ENCODE assay signal across 18 cellular contexts in genomic region chr19:48990400-48990799, GRCh38. TPM values are rescaled to one million over a fixed set of nuclear protein-coding genes. Genes with fewer than 3 reads are reported as not detected.
DNase-seq lines count a peak whose midpoint lies in the region; ATAC-seq and TF ChIP-seq lines count a peak whose summit lies in the region.
"Had no signal": no experiment of that assay in that cellular context is flagged by ENCODE, and none has a peak within 500 bp of the region (broad histone marks: within the 10 kb centered on the region; RNA-seq: fewer than 3 reads in every experiment).

No MANE protein-coding gene starts in this region.

- in situ Hi-C loops in gastrocnemius medialis (cut with MboI; ENCODE audit: low sequenced_read_pairs in 4 of 4), result no loop called here

- intact Hi-C loops in activated CD4-positive, alpha-beta T cell treated with anti-CD3 and anti-CD28 coated beads for 36 hours (cut with DNase I, micrococcal nuclease), result loop anchor here (5.0 to 10.0 kb wide), 4 partner anchors 154 to 687 kb away; partner anchors contain the start of genes EMP3 (in 1 of the 2), PRMT1 (in 1 of the 2) and PRR12 (in 1 of the 2)
- intact Hi-C loops in gastrocnemius medialis (cut with DNase I; ENCODE audit: low total_unique reads), result loop anchor here (5.0 to 10.0 kb wide), 4 partner anchors 82 to 824 kb away; partner anchors contain the start of genes EMP3, FUZ, KCNA7 and MED25

- no peak for DNase-seq in activated CD4-positive, alpha-beta T cell treated with anti-CD3 and anti-CD28 coated beads for 36 hours
- DNase-seq in activated CD4-positive, alpha-beta T cell treated with anti-CD3 and anti-CD28 coated beads for 4 hours, result no peak
- DNase-seq in epithelial cell of proximal tubule (ENCODE audit: low read depth) (no peak), gastrocnemius medialis (no peak), NCI-H1092 (lab: John Stamatoyannopoulos, UW) (no peak)
- DNase-seq: activated CD8-positive, alpha-beta memory T cell treated with anti-CD3 and anti-CD28 coated beads, Interleukin-2, amount 50 U/mL, for 48 hours; effector CD4-positive, alpha-beta T cell; NCI-H1436; NCI-H526; SHP77; stimulated activated CD4-positive, alpha-beta T cell treated with anti-CD3 and anti-CD28 coated beads, Interleukin-15, amount 100 ng/mL, for 24 hours; upper lobe of left lung had no signal

- H3K4me3 ChIP-seq in epithelial cell of proximal tubule (ENCODE audit: low read depth, low read length), result peak overlapping the region; percentile 6
- H3K4me3 ChIP-seq in gastrocnemius medialis, result peak overlapping the region; percentile 75 to 99 (median 84)
- H3K4me3 ChIP-seq: upper lobe of left lung had no signal

- peak overlapping the region; percentile 3 for H3K4me3 Mint-ChIP-seq in activated CD4-positive, alpha-beta T cell treated with anti-CD3 and anti-CD28 coated beads for 36 hours

- TF ChIP-seq POLR2A in gastrocnemius medialis (IDR thresholded peaks at IDR 0.05), result no peak

- CTCF ChIA-PET in activated CD4-positive, alpha-beta T cell treated with anti-CD3 and anti-CD28 coated beads for 36 hours (lab: Charles Lee), result interaction anchor here (1.6 kb wide), 1 partner anchor 20 kb away, joined by 4 read pairs; no protein-coding TSS in a partner anchor

- POLR2A ChIA-PET in activated CD4-positive, alpha-beta T cell treated with anti-CD3 and anti-CD28 coated beads for 36 hours (lab: Charles Lee), result no interaction called here

- TF ChIP-seq CTCF in VCaP (conservative IDR thresholded peaks at IDR 0.05) (no peak), epithelial cell of proximal tubule (conservative IDR thresholded peaks at IDR 0.05; ENCODE audit: low read depth, low read length) (no peak), gastrocnemius medialis (IDR thresholded peaks at IDR 0.05 in 4 of 5, conservative IDR thresholded peaks at IDR 0.05 in 1 of 5) (no peak)

- H3K27me3 Mint-ChIP-seq in activated CD4-positive, alpha-beta T cell treated with anti-CD3 and anti-CD28 coated beads for 36 hours, result no peaks in the 10 kb centered on the region

- ATAC-seq in activated CD4-positive, alpha-beta T cell treated with anti-CD3 and anti-CD28 coated beads for 36 hours, result no peak
- ATAC-seq in gastrocnemius medialis (no peak), GM19351 (IDR thresholded peaks at IDR 0.05; ENCODE audit: unreplicated experiment) (no peak), GM18858 (IDR thresholded peaks at IDR 0.05; ENCODE audit: unreplicated experiment) (no peak)
- ATAC-seq: left lobe of liver had no signal

- H3K4me1 ChIP-seq in gastrocnemius medialis, result peaks cover 51 to 54% of the 10 kb centered on the region in 2 donors

- H3K27ac ChIP-seq in VCaP (0 out of 2 replicates have a peak overlapping the region, but pooled peaks have one; percentile 91), gastrocnemius medialis (peak overlapping the region; percentile 93 to 100 (median 99))

- H3K9me3 ChIP-seq in gastrocnemius medialis, result no peaks in the 10 kb centered on the region
- H3K9me3 ChIP-seq: upper lobe of left lung had no signal

- H3K9me3 Mint-ChIP-seq in activated CD4-positive, alpha-beta T cell treated with anti-CD3 and anti-CD28 coated beads for 36 hours (ENCODE audit: low read depth), result no peaks in the 10 kb centered on the region

- peaks cover 43% of the 10 kb centered on the region for H3K36me3 Mint-ChIP-seq in activated CD4-positive, alpha-beta T cell treated with anti-CD3 and anti-CD28 coated beads for 36 hours (ENCODE audit: low read depth)

- H3K4me1 Mint-ChIP-seq in activated CD4-positive, alpha-beta T cell treated with anti-CD3 and anti-CD28 coated beads for 36 hours, result peaks cover 47% of the 10 kb centered on the region

- peak overlapping the region; percentile 64 for H3K27ac Mint-ChIP-seq in activated CD4-positive, alpha-beta T cell treated with anti-CD3 and anti-CD28 coated beads for 36 hours

- H3K36me3 ChIP-seq in gastrocnemius medialis, result peaks cover 0 to 36% of the 10 kb centered on the region in 2 donors

- no peaks in the 10 kb centered on the region for H3K27me3 ChIP-seq in gastrocnemius medialis
- H3K27me3 ChIP-seq: upper lobe of left lung had no signal

RNA-seq across cellular contexts. Expression of gene GYS1, which starts 2.7 kb away (rescaled TPM):
- total RNA-seq in activated CD4-positive, alpha-beta T cell treated with anti-CD3 and anti-CD28 coated beads for 36 hours, result 100 to 1,000 TPM in 1 of 2 experiments, 10 to 100 TPM in 1; 80.2 to 102 TPM
- total RNA-seq in epithelial cell of proximal tubule, result 42.2 and 42.4 TPM in 2 replicates
- total RNA-seq in gastrocnemius medialis, result 100 to 1,000 TPM; 110 to 221 (median 126) TPM

RNA-seq across cellular contexts. Expression of gene RUVBL2, which starts 3.3 kb away (rescaled TPM):
- total RNA-seq in activated CD4-positive, alpha-beta T cell treated with anti-CD3 and anti-CD28 coated beads for 36 hours, result 100 to 1,000 TPM; 155 to 178 TPM
- total RNA-seq in epithelial cell of proximal tubule, result 212 and 389 TPM in 2 replicates
- 100 to 1,000 TPM; 134 to 185 (median 146) TPM for total RNA-seq in gastrocnemius medialis

RNA-seq across cellular contexts. Expression of gene FTL, which starts 25.3 kb away (rescaled TPM):
- total RNA-seq in activated CD4-positive, alpha-beta T cell treated with anti-CD3 and anti-CD28 coated beads for 36 hours, result 1,000 to 10,000 TPM in 1 of 2 experiments, 100 to 1,000 TPM in 1; 809 to 1,111 TPM
- total RNA-seq in epithelial cell of proximal tubule (1,293 and 2,420 TPM in 2 replicates), gastrocnemius medialis (1,000 to 10,000 TPM in 3 of 4 donors, 100 to 1,000 TPM in 1; 894 to 1,364 (median 1,121) TPM)

RNA-seq across cellular contexts. Expression of gene LHB, which starts 26.5 kb away (rescaled TPM):
- under 1 TPM; 0.39 to 0.51 TPM for total RNA-seq in activated CD4-positive, alpha-beta T cell treated with anti-CD3 and anti-CD28 coated beads for 36 hours
- total RNA-seq in epithelial cell of proximal tubule (3.6 TPM in 1 of 2 replicates, not detected in the other), gastrocnemius medialis (1 to 10 TPM in 1 of 4 donors, not detected in 3; 1.9 TPM)
- total RNA-seq: A673, left lobe of liver had no signal

RNA-seq across cellular contexts. Expression of gene CGB3, which starts 33.7 kb away (rescaled TPM):
- total RNA-seq in activated CD4-positive, alpha-beta T cell treated with anti-CD3 and anti-CD28 coated beads for 36 hours, result not detected
- total RNA-seq in epithelial cell of proximal tubule (not detected in 2 replicates), gastrocnemius medialis (not detected)
- total RNA-seq: A673, glomerular endothelial cell, left lobe of liver, upper lobe of left lung had no signal
